9 cellular contexts compared by ENCODE assay signal in genomic region chr10:95374597-95375209, GRCh38.
A peak's percentile ranks its signal among the peaks of the same experiment; 100 is the strongest.
DNase-seq lines count a peak whose midpoint lies in the region; ATAC-seq and TF ChIP-seq lines count a peak whose summit lies in the region.
"Had no signal": no experiment of that assay in that cellular context is flagged by ENCODE, and none has a peak within 500 bp of the region (broad histone marks: within the 10 kb centered on the region; RNA-seq: fewer than 3 reads in every experiment).

No MANE protein-coding gene starts in this region.

- peak overlapping the region; percentile 77 to 91 for H3K27ac ChIP-seq in tibial artery

- TF ChIP-seq CTCF in fibroblast of mammary gland (conservative IDR thresholded peaks at IDR 0.05; ENCODE audit: control insufficient read depth, insufficient read depth, low read depth, low read length) (peak; percentile 99), nephron progenitor cell (IDR thresholded peaks at IDR 0.05) (peak; percentile 94), tibial artery (IDR thresholded peaks at IDR 0.05) (peak; percentile 88 to 94)

- H3K9me3 Mint-ChIP-seq in activated CD8-positive, alpha-beta T cell treated with anti-CD3 and anti-CD28 coated beads, Interleukin-2, amount 10 ng/mL, durations not matched to agents 7 days and 5 days (ENCODE audit: insufficient read depth) = no peaks in the 10 kb centered on the region
- H3K9me3 Mint-ChIP-seq in nephron progenitor cell = no peaks in the 10 kb centered on the region

- H3K4me1 Mint-ChIP-seq in activated CD8-positive, alpha-beta T cell treated with anti-CD3 and anti-CD28 coated beads, Interleukin-2, amount 10 ng/mL, durations not matched to agents 7 days and 5 days (ENCODE audit: low read depth) = no peaks in the 10 kb centered on the region
- no peaks in the 10 kb centered on the region for H3K4me1 Mint-ChIP-seq in nephron progenitor cell
- H3K4me1 Mint-ChIP-seq: activated naive CD4-positive, alpha-beta T cell treated with anti-CD3 and anti-CD28 coated beads, Interleukin-2, amount 50 U/mL, for 24 hours had no signal

- POLR2A ChIA-PET in activated CD8-positive, alpha-beta T cell treated with anti-CD3 and anti-CD28 coated beads, Interleukin-2, amount 10 ng/mL, durations not matched to agents 7 days and 5 days (lab: Charles Lee) = interaction anchor here (0.6 kb wide), 1 partner anchor 263 kb away, joined by 3 read pairs; no protein-coding TSS in a partner anchor

- peaks cover 56 to 64% (median 63%) of the 10 kb centered on the region in 3 donors for H3K36me3 ChIP-seq in tibial artery

- peak; percentile 79 for DNase-seq in D341Med (ENCODE audit: low spot score)
- peak; percentile 46 for DNase-seq in NCI-H748 treated with DMSO at 0.1 percent for 48 hours (lab: John Stamatoyannopoulos, UW)
- peak; percentile 78 for DNase-seq in activated CD8-positive, alpha-beta T cell treated with anti-CD3 and anti-CD28 coated beads, Interleukin-2, amount 10 ng/mL, durations not matched to agents 7 days and 5 days
- peak; percentile 79 for DNase-seq in fibroblast of mammary gland (ENCODE audit: low read depth)
- DNase-seq in nephron progenitor cell = peak; percentile 83
- DNase-seq in tibial artery = peak; percentile 53 to 88

- H3K4me3 Mint-ChIP-seq in activated CD8-positive, alpha-beta T cell treated with anti-CD3 and anti-CD28 coated beads, Interleukin-2, amount 10 ng/mL, durations not matched to agents 7 days and 5 days = no peak overlapping the region
- no peak overlapping the region for H3K4me3 Mint-ChIP-seq in nephron progenitor cell
- H3K4me3 Mint-ChIP-seq: activated naive CD4-positive, alpha-beta T cell treated with anti-CD3 and anti-CD28 coated beads, Interleukin-2, amount 50 U/mL, for 24 hours had no signal

- H3K4me3 ChIP-seq in fibroblast of mammary gland (ENCODE audit: control insufficient read depth, low read depth, low read length) (no peak overlapping the region), tibial artery (no peak overlapping the region)

- H3K4me1 ChIP-seq in tibial artery = peaks cover 0 to 69% (median 41%) of the 10 kb centered on the region in 4 donors

- intact Hi-C loops in tibial artery (cut with DNase I; ENCODE audit: low total_unique reads) = loop anchor here (1.0 to 5.0 kb wide), 3 partner anchors 53 to 227 kb away; partner anchors contain the start of gene SORBS1

- H3K27me3 ChIP-seq in tibial artery = no peaks in the 10 kb centered on the region

- peak; percentile 85 for ATAC-seq in GM19397 (IDR thresholded peaks at IDR 0.05; ENCODE audit: unreplicated experiment)
- peak; percentile 97 for ATAC-seq in HG03565 (IDR thresholded peaks at IDR 0.05; ENCODE audit: unreplicated experiment)
- peak; percentile 97 for ATAC-seq in activated CD8-positive, alpha-beta T cell treated with anti-CD3 and anti-CD28 coated beads, Interleukin-2, amount 10 ng/mL, durations not matched to agents 7 days and 5 days

- peaks cover 24% of the 10 kb centered on the region for H3K27me3 Mint-ChIP-seq in activated CD8-positive, alpha-beta T cell treated with anti-CD3 and anti-CD28 coated beads, Interleukin-2, amount 10 ng/mL, durations not matched to agents 7 days and 5 days (ENCODE audit: low read depth)
- no peaks in the 10 kb centered on the region for H3K27me3 Mint-ChIP-seq in nephron progenitor cell (ENCODE audit: low read depth, poor library complexity)

- H3K9me3 ChIP-seq in tibial artery = no peaks in the 10 kb centered on the region

- H3K36me3 Mint-ChIP-seq in activated CD8-positive, alpha-beta T cell treated with anti-CD3 and anti-CD28 coated beads, Interleukin-2, amount 10 ng/mL, durations not matched to agents 7 days and 5 days (ENCODE audit: low read depth) = no peaks in the 10 kb centered on the region
- H3K36me3 Mint-ChIP-seq in nephron progenitor cell (ENCODE audit: low read depth) = peaks cover 5% of the 10 kb centered on the region

- H3K27ac Mint-ChIP-seq in activated CD8-positive, alpha-beta T cell treated with anti-CD3 and anti-CD28 coated beads, Interleukin-2, amount 10 ng/mL, durations not matched to agents 7 days and 5 days = no peak overlapping the region
- no peak overlapping the region for H3K27ac Mint-ChIP-seq in nephron progenitor cell
- H3K27ac Mint-ChIP-seq: activated naive CD4-positive, alpha-beta T cell treated with anti-CD3 and anti-CD28 coated beads, Interleukin-2, amount 50 U/mL, for 24 hours had no signal

- CTCF ChIA-PET in activated CD8-positive, alpha-beta T cell treated with anti-CD3 and anti-CD28 coated beads, Interleukin-2, amount 10 ng/mL, durations not matched to agents 7 days and 5 days (lab: Charles Lee) = interaction anchor here (0.6 to 4.1 kb wide), 31 partner anchors 10 to 319 kb away, joined by 3 to 46 read pairs (median 4); partner anchors contain the start of gene TCTN3
